In the genomic region with DNA sequence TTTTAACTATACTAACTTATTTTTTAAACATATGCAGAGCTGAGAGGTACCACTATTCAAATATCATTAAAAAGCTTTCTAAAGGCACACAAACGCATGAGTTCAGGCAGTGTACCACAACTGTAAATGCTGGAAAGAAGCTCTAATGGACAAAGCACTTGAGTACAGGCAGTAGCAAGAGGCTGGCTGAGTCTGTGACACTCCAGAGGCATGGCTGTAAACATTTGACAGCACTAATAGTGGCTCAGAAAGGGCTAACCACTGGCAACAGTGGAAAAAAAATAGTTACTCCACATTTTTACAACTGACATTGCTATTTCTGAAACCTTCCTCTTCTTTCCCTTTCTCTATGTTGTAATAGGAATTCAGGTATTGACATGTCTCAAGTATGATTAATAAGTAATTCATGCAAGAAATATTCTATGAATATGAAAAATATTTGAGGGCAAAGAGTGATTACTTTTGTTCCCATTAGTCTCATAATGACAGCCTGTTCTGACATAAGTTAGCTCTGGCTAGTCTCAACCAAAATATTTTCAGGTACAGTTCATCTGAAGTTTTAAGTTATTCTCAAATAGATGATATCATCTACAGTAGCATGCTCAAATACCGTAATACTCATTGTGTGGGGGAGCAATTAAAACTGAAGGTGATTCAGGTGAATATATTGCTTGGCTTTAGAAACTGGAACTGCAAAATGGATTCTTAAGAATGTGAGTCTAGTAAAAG, we compare ENCODE assay signal across 28 cellular contexts.
DNase-seq lines count a peak whose midpoint lies in the region; ATAC-seq and TF ChIP-seq lines count a peak whose summit lies in the region.
"Had no signal": no experiment of that assay in that cellular context is flagged by ENCODE, and none has a peak within 500 bp of the region (broad histone marks: within the 10 kb centered on the region; RNA-seq: fewer than 3 reads in every experiment).

No MANE protein-coding gene starts in this region.

- CTCF ChIA-PET in RWPE1 (lab: Yijun Ruan, JAX) (interaction anchor here (0.6 kb wide), 1 partner anchor 43 kb away, joined by 3 read pairs; no protein-coding TSS in a partner anchor), Caco-2 (lab: Charles Lee) (no interaction called here)

- H3K27me3 ChIP-seq in hepatocyte (no peaks in the 10 kb centered on the region), Caco-2 (replicated peaks; ENCODE audit: control insufficient read depth, insufficient read depth, low read length) (no peaks in the 10 kb centered on the region)
- H3K27me3 ChIP-seq: suprapubic skin had no signal

- no peak overlapping the region for H3K4me2 ChIP-seq in hepatocyte

- peak; percentile 18 for DNase-seq in DMS53 (lab: John Stamatoyannopoulos, UW)
- no peak for DNase-seq in DMS53 treated with DMSO at 0.1 percent for 48 hours (lab: John Stamatoyannopoulos, UW; ENCODE audit: unreplicated experiment)
- peak; percentile 70 for DNase-seq in RWPE1 (ENCODE audit: low spot score)
- DNase-seq in epithelial cell of prostate (ENCODE audit: low read depth, low spot score), result peak; percentile 73
- DNase-seq in mesothelial cell of epicardium (ENCODE audit: low spot score in 2 of 2, unreplicated experiment in 2 of 2), result no peak
- no peak for DNase-seq in hepatocyte (ENCODE audit: low spot score)
- DNase-seq in Caco-2, result no peak
- DNase-seq: activated CD4-positive, alpha-beta T cell treated with anti-CD3 and anti-CD28 coated beads for 36 hours; activated effector memory CD4-positive, alpha-beta T cell treated with anti-CD3 and anti-CD28 coated beads, Interleukin-2, amount 50 U/mL, for 16 hours; activated naive CD8-positive, alpha-beta T cell treated with anti-CD3 and anti-CD28 coated beads for 36 hours; cerebellar nuclear complex; GOT3; HFFc6; Karpas-422; left cardiac atrium; naive B cell; NCI-H187; NCI-H524 treated with DMSO at 0.1 percent for 48 hours; nucleus accumbens; stimulated activated naive CD4-positive, alpha-beta T cell; T-helper 17 cell had no signal

- no peaks in the 10 kb centered on the region for H3K9me2 ChIP-seq in hepatocyte (replicated peaks; ENCODE audit: insufficient read depth)

- POLR2A ChIA-PET in RWPE1 (lab: Yijun Ruan, JAX; ENCODE audit: low non-redundant PET) (no interaction called here), Caco-2 (lab: Charles Lee) (no interaction called here)

- H3K4me1 ChIP-seq in hepatocyte (ENCODE audit: insufficient read depth) (no peaks in the 10 kb centered on the region), Caco-2 (no peaks in the 10 kb centered on the region)
- H3K4me1 ChIP-seq: prostate gland, suprapubic skin had no signal

- no peaks in the 10 kb centered on the region for H3K27me3 Mint-ChIP-seq in mesothelial cell of epicardium (ENCODE audit: low read depth)
- H3K27me3 Mint-ChIP-seq in Caco-2 (ENCODE audit: insufficient read depth, unreplicated experiment), result peaks cover 16% of the 10 kb centered on the region
- H3K27me3 Mint-ChIP-seq: activated CD4-positive, alpha-beta T cell treated with anti-CD3 and anti-CD28 coated beads for 36 hours; activated naive CD8-positive, alpha-beta T cell treated with anti-CD3 and anti-CD28 coated beads for 36 hours; naive B cell; T-helper 17 cell had no signal

- no peak overlapping the region for H3K4me3 ChIP-seq in hepatocyte
- H3K4me3 ChIP-seq in Caco-2 (ENCODE audit: low read depth, low read length), result no peak overlapping the region
- H3K4me3 ChIP-seq: prostate gland, suprapubic skin had no signal

- BruUV-seq in Caco-2 (replicated peaks; lab: Mats Ljungman, UMichigan), result no TSS peak

- H3K27ac Mint-ChIP-seq in mesothelial cell of epicardium (peak overlapping the region; percentile 0), Caco-2 (ENCODE audit: unreplicated experiment) (no peak overlapping the region)
- H3K27ac Mint-ChIP-seq: activated CD4-positive, alpha-beta T cell treated with anti-CD3 and anti-CD28 coated beads for 36 hours; activated naive CD8-positive, alpha-beta T cell treated with anti-CD3 and anti-CD28 coated beads for 36 hours; CD14-positive monocyte; HFFc6; naive B cell; T-helper 17 cell had no signal

- H3K36me3 Mint-ChIP-seq in mesothelial cell of epicardium, result no peaks in the 10 kb centered on the region
- no peaks in the 10 kb centered on the region for H3K36me3 Mint-ChIP-seq in Caco-2 (ENCODE audit: insufficient read depth, unreplicated experiment)
- H3K36me3 Mint-ChIP-seq: activated naive CD8-positive, alpha-beta T cell treated with anti-CD3 and anti-CD28 coated beads for 36 hours; CD14-positive monocyte; naive B cell had no signal

- H3K4me3 Mint-ChIP-seq in mesothelial cell of epicardium (no peak overlapping the region), Caco-2 (ENCODE audit: unreplicated experiment) (no peak overlapping the region)
- H3K4me3 Mint-ChIP-seq: activated CD4-positive, alpha-beta T cell treated with anti-CD3 and anti-CD28 coated beads for 36 hours; activated naive CD8-positive, alpha-beta T cell treated with anti-CD3 and anti-CD28 coated beads for 36 hours; CD14-positive monocyte; HFFc6; naive B cell; T-helper 17 cell had no signal

- H3K27ac ChIP-seq in RWPE1, result no peak overlapping the region
- H3K27ac ChIP-seq in epithelial cell of prostate, result peak overlapping the region; percentile 72
- no peak overlapping the region for H3K27ac ChIP-seq in hepatocyte
- H3K27ac ChIP-seq: 22Rv1, HL-60, prostate gland, suprapubic skin had no signal

- intact Hi-C loops in Caco-2 (cut with micrococcal nuclease; ENCODE audit: unreplicated experiment), result no loop called here

- no peaks in the 10 kb centered on the region for H4K20me1 ChIP-seq in hepatocyte (ENCODE audit: insufficient read depth, poor library complexity, severe bottlenecking)

- H3K4me1 Mint-ChIP-seq in mesothelial cell of epicardium (peaks cover 16% of the 10 kb centered on the region), Caco-2 (ENCODE audit: low read depth, unreplicated experiment) (no peaks in the 10 kb centered on the region)
- H3K4me1 Mint-ChIP-seq: activated CD4-positive, alpha-beta T cell treated with anti-CD3 and anti-CD28 coated beads for 36 hours; activated naive CD8-positive, alpha-beta T cell treated with anti-CD3 and anti-CD28 coated beads for 36 hours; CD14-positive monocyte; naive B cell; T-helper 17 cell had no signal

- H3K36me3 ChIP-seq in hepatocyte (replicated peaks; ENCODE audit: insufficient read depth, low read depth) (no peaks in the 10 kb centered on the region), Caco-2 (ENCODE audit: control insufficient read depth, insufficient read depth, low read length) (no peaks in the 10 kb centered on the region)
- H3K36me3 ChIP-seq: prostate gland, suprapubic skin had no signal

- H3K9me3 ChIP-seq in hepatocyte (ENCODE audit: low read depth) (no peaks in the 10 kb centered on the region), Caco-2 (no peaks in the 10 kb centered on the region)
- H3K9me3 ChIP-seq: prostate gland, suprapubic skin had no signal

- no peak for ATAC-seq in GM21786 (IDR thresholded peaks at IDR 0.05; ENCODE audit: unreplicated experiment)
- ATAC-seq: activated CD4-positive, alpha-beta T cell treated with anti-CD3 and anti-CD28 coated beads for 36 hours; HepG2; left cardiac atrium; T-helper 17 cell had no signal

- H2AFZ ChIP-seq in hepatocyte, result no peak overlapping the region

- no peaks in the 10 kb centered on the region for H3K79me2 ChIP-seq in hepatocyte

- TF ChIP-seq CTCF in RWPE1 (conservative IDR thresholded peaks at IDR 0.05; ENCODE audit: low read depth) (no peak), mesothelial cell of epicardium (IDR thresholded peaks at IDR 0.05; ENCODE audit: unreplicated experiment) (no peak), hepatocyte (IDR thresholded peaks at IDR 0.05; ENCODE audit: poor library complexity) (no peak), Caco-2 (IDR thresholded peaks at IDR 0.05; ENCODE audit: insufficient read depth in 1 of 2, low read depth in 1 of 2, low read length in 1 of 2, severe bottlenecking in 1 of 2, unreplicated experiment in 1 of 2) (no peak)

- H3K9me3 Mint-ChIP-seq in mesothelial cell of epicardium (no peaks in the 10 kb centered on the region), Caco-2 (ENCODE audit: unreplicated experiment) (no peaks in the 10 kb centered on the region)

- WGBS in hepatocyte (ENCODE audit: low lambda C conversion rate, missing lambda C conversion rate), result 69% methylated on average over 2 of the region's 2 CpGs

Comparison
In these comparisons a context has a peak if more than half of its experiments do, and no peak if none do; other contexts are left out.
1. DNase-seq: peak in DMS53 (single experiment), RWPE1 (single experiment) and epithelial cell of prostate (single experiment); none in DMS53 treated with DMSO at 0.1 percent for 48 hours (single experiment), mesothelial cell of epicardium (0 of 2), hepatocyte (single experiment) and Caco-2 (0 of 2).